1 cellular context compared by ENCODE assay signal in the genomic region with DNA sequence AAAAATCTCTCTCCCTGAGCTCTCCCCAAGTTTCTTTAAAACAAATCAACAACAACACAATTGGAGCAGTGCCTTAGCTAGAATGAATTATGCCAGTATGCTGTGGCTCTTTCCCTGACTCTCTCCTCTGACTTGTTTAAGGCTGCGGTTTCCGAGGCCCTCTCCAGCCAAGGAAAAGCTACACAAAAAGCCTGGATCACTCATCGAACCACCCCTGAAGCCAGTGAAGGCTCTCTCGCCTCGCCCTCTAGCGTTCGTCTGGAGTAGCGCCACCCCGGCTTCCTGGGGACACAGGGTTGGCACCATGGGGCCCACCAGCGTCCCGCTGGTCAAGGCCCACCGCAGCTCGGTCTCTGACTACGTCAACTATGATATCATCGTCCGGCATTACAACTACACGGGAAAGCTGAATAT.
TF ChIP-seq lines count a peak whose summit lies in the region.

No MANE protein-coding gene starts in this region.

TF ChIP-seq in K562, 482 proteins besides CTCF, POLR2A, EP300 and RAD21 (continued from another document):
- 0 out of 2 replicates have a peak, but pooled peaks have one; percentile 20 for TF ChIP-seq LCOR (CRISPR knock-in tag; IDR thresholded peaks at IDR 0.05)
- TF ChIP-seq POLR2H (tag; IDR thresholded peaks at IDR 0.05; ENCODE audit: low read depth), result no peak
- no peak for TF ChIP-seq ZBTB1 (CRISPR knock-in tag; IDR thresholded peaks at IDR 0.05; ENCODE audit: borderline replicate concordance, low read depth)
- TF ChIP-seq ZNF79 (CRISPR knock-in tag; IDR thresholded peaks at IDR 0.05; ENCODE audit: low read depth), result no peak
- TF ChIP-seq, protein P1, sequence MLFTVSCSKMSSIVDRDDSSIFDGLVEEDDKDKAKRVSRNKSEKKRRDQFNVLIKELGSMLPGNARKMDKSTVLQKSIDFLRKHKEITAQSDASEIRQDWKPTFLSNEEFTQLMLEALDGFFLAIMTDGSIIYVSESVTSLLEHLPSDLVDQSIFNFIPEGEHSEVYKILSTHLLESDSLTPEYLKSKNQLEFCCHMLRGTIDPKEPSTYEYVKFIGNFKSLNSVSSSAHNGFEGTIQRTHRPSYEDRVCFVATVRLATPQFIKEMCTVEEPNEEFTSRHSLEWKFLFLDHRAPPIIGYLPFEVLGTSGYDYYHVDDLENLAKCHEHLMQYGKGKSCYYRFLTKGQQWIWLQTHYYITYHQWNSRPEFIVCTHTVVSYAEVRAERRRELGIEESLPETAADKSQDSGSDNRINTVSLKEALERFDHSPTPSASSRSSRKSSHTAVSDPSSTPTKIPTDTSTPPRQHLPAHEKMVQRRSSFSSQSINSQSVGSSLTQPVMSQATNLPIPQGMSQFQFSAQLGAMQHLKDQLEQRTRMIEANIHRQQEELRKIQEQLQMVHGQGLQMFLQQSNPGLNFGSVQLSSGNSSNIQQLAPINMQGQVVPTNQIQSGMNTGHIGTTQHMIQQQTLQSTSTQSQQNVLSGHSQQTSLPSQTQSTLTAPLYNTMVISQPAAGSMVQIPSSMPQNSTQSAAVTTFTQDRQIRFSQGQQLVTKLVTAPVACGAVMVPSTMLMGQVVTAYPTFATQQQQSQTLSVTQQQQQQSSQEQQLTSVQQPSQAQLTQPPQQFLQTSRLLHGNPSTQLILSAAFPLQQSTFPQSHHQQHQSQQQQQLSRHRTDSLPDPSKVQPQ (CRISPR knock-in tag; IDR thresholded peaks at IDR 0.05; ENCODE audit: borderline replicate concordance), result no peak
- TF ChIP-seq STAT5B (CRISPR knock-in tag; IDR thresholded peaks at IDR 0.05), result no peak
- no peak for TF ChIP-seq MAFF (IDR thresholded peaks at IDR 0.05; ENCODE audit: low read length)
- TF ChIP-seq NCOA2 (IDR thresholded peaks at IDR 0.05; ENCODE audit: partially characterized antibody in 2 of 2), result no peak
- TF ChIP-seq, protein P2, sequence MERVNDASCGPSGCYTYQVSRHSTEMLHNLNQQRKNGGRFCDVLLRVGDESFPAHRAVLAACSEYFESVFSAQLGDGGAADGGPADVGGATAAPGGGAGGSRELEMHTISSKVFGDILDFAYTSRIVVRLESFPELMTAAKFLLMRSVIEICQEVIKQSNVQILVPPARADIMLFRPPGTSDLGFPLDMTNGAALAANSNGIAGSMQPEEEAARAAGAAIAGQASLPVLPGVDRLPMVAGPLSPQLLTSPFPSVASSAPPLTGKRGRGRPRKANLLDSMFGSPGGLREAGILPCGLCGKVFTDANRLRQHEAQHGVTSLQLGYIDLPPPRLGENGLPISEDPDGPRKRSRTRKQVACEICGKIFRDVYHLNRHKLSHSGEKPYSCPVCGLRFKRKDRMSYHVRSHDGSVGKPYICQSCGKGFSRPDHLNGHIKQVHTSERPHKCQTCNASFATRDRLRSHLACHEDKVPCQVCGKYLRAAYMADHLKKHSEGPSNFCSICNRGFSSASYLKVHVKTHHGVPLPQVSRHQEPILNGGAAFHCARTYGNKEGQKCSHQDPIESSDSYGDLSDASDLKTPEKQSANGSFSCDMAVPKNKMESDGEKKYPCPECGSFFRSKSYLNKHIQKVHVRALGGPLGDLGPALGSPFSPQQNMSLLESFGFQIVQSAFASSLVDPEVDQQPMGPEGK (CRISPR knock-in tag; IDR thresholded peaks at IDR 0.05; ENCODE audit: borderline replicate concordance), result no peak
- TF ChIP-seq, protein P3, sequence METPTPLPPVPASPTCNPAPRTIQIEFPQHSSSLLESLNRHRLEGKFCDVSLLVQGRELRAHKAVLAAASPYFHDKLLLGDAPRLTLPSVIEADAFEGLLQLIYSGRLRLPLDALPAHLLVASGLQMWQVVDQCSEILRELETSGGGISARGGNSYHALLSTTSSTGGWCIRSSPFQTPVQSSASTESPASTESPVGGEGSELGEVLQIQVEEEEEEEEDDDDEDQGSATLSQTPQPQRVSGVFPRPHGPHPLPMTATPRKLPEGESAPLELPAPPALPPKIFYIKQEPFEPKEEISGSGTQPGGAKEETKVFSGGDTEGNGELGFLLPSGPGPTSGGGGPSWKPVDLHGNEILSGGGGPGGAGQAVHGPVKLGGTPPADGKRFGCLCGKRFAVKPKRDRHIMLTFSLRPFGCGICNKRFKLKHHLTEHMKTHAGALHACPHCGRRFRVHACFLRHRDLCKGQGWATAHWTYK (CRISPR knock-in tag; IDR thresholded peaks at IDR 0.05), result no peak
- TF ChIP-seq CBX3 (IDR thresholded peaks at IDR 0.05; ENCODE audit: borderline replicate concordance in 1 of 2, low read length in 2 of 2), result no peak
- no peak for TF ChIP-seq PHF21A (IDR thresholded peaks at IDR 0.05; ENCODE audit: borderline replicate concordance, low read depth)
- TF ChIP-seq, protein P4, sequence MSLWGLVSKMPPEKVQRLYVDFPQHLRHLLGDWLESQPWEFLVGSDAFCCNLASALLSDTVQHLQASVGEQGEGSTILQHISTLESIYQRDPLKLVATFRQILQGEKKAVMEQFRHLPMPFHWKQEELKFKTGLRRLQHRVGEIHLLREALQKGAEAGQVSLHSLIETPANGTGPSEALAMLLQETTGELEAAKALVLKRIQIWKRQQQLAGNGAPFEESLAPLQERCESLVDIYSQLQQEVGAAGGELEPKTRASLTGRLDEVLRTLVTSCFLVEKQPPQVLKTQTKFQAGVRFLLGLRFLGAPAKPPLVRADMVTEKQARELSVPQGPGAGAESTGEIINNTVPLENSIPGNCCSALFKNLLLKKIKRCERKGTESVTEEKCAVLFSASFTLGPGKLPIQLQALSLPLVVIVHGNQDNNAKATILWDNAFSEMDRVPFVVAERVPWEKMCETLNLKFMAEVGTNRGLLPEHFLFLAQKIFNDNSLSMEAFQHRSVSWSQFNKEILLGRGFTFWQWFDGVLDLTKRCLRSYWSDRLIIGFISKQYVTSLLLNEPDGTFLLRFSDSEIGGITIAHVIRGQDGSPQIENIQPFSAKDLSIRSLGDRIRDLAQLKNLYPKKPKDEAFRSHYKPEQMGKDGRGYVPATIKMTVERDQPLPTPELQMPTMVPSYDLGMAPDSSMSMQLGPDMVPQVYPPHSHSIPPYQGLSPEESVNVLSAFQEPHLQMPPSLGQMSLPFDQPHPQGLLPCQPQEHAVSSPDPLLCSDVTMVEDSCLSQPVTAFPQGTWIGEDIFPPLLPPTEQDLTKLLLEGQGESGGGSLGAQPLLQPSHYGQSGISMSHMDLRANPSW (CRISPR knock-in tag; IDR thresholded peaks at IDR 0.05), result no peak
- TF ChIP-seq, protein P5, sequence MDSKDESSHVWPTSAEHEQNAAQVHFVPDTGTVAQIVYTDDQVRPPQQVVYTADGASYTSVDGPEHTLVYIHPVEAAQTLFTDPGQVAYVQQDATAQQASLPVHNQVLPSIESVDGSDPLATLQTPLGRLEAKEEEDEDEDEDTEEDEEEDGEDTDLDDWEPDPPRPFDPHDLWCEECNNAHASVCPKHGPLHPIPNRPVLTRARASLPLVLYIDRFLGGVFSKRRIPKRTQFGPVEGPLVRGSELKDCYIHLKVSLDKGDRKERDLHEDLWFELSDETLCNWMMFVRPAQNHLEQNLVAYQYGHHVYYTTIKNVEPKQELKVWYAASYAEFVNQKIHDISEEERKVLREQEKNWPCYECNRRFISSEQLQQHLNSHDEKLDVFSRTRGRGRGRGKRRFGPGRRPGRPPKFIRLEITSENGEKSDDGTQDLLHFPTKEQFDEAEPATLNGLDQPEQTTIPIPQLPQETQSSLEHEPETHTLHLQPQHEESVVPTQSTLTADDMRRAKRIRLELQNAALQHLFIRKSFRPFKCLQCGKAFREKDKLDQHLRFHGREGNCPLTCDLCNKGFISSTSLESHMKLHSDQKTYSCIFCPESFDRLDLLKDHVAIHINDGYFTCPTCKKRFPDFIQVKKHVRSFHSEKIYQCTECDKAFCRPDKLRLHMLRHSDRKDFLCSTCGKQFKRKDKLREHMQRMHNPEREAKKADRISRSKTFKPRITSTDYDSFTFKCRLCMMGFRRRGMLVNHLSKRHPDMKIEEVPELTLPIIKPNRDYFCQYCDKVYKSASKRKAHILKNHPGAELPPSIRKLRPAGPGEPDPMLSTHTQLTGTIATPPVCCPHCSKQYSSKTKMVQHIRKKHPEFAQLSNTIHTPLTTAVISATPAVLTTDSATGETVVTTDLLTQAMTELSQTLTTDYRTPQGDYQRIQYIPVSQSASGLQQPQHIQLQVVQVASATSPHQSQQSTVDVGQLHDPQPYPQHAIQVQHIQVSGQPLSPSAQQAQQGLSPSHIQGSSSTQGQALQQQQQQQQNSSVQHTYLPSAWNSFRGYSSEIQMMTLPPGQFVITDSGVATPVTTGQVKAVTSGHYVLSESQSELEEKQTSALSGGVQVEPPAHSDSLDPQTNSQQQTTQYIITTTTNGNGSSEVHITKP (IDR thresholded peaks at IDR 0.05; ENCODE audit: partially characterized antibody), result no peak
